ENCODE assay signal across 10 cellular contexts in the genomic region with DNA sequence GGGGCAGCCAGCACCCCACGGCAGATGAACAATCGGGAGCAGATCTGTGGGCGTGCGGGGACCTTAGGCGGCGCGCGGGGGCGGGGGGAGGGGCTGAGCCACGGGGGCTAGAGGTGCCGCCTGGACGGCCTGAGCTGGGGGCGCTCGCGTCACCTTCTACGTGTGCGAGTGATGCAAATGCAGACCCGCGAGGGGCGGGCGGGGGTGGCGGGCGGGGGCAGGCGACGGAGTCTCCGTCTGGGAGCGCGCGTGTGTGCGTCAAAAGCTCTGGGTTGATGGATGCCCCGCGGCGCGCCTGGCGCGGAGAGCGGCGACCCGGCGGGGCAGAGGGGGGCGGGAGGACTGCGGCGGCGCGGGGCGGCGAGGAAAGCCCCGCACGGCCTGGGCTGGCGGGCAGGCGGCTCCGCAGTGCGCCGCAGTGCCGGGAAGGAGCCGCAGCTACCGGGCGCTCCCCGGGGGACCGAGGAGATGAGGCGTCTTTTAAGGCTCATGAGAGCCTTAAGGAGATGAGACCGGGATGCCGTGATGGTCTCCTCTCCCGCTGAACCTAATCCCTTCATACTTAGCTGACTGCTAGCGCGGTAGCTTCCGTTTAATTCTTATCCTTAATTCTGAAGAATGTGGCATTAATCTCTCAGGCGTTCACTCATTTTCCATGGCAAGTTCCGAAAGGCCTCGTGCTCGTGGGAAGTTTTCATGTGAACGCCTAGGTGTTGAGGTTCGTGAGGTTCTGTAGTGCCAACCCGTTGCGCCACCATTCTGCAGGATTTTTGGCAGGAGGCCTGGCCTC. TPM values are rescaled to one million over a fixed set of nuclear protein-coding genes. Genes with fewer than 3 reads are reported as not detected.
DNase-seq lines count a peak whose midpoint lies in the region; ATAC-seq and TF ChIP-seq lines count a peak whose summit lies in the region.
"Had no signal": no experiment of that assay in that cellular context is flagged by ENCODE, and none has a peak within 500 bp of the region (broad histone marks: within the 10 kb centered on the region; RNA-seq: fewer than 3 reads in every experiment).

No MANE protein-coding gene starts in this region.

- no peak overlapping the region for H2AFZ ChIP-seq in smooth muscle cell (ENCODE audit: low read depth)

- DNase-seq in NCI-H2227 (lab: John Stamatoyannopoulos, UW; ENCODE audit: unreplicated experiment): peak; percentile 27
- DNase-seq in NCI-H2227 treated with DMSO at 0.1 percent for 48 hours (lab: John Stamatoyannopoulos, UW): no peak
- DNase-seq in T-helper 17 cell: no peak
- no peak for DNase-seq in effector memory CD8-positive, alpha-beta T cell
- DNase-seq in smooth muscle cell (lab: John Stamatoyannopoulos, UW; ENCODE audit: unreplicated experiment): no peak
- DNase-seq in right lobe of liver: no peak
- no peak for DNase-seq in RWPE1 (ENCODE audit: low spot score)
- DNase-seq in substantia nigra (lab: John Stamatoyannopoulos, UW): no peak
- DNase-seq: heart left ventricle had no signal

- H3K79me2 ChIP-seq in smooth muscle cell (ENCODE audit: low read depth): no peaks in the 10 kb centered on the region

- no peaks in the 10 kb centered on the region for H3F3A ChIP-seq in smooth muscle cell (ENCODE audit: low read depth)

- no peak for TF ChIP-seq POLR2A in right lobe of liver (IDR thresholded peaks at IDR 0.05)

- H3K27me3 Mint-ChIP-seq in T-helper 17 cell: peaks cover 77% of the 10 kb centered on the region
- peaks cover 81 to 92% of the 10 kb centered on the region in 2 donors for H3K27me3 Mint-ChIP-seq in effector memory CD8-positive, alpha-beta T cell

- H3K36me3 Mint-ChIP-seq in T-helper 17 cell (ENCODE audit: low read depth): no peaks in the 10 kb centered on the region
- peaks cover 4% of the 10 kb centered on the region for H3K36me3 Mint-ChIP-seq in effector memory CD8-positive, alpha-beta T cell (ENCODE audit: insufficient read depth)

- no peak overlapping the region for H3K27ac Mint-ChIP-seq in T-helper 17 cell
- H3K27ac Mint-ChIP-seq in effector memory CD8-positive, alpha-beta T cell: no peak overlapping the region

- CTCF ChIA-PET in RWPE1 (lab: Yijun Ruan, JAX): interaction anchor here (0.7 to 1.1 kb wide), 2 partner anchors 23 to 91 kb away, joined by 3 to 4 read pairs; no protein-coding TSS in a partner anchor

- POLR2A ChIA-PET in RWPE1 (lab: Yijun Ruan, JAX; ENCODE audit: low non-redundant PET): no interaction called here

- H4K20me1 ChIP-seq in smooth muscle cell (ENCODE audit: low read depth): no peaks in the 10 kb centered on the region

- ATAC-seq in T-helper 17 cell: peak; percentile 64
- peak; percentile 48 for ATAC-seq in effector memory CD8-positive, alpha-beta T cell (replicated peaks)
- ATAC-seq in right lobe of liver: no peak
- ATAC-seq: heart left ventricle had no signal

- no peaks in the 10 kb centered on the region for H3K9me3 ChIP-seq in T-helper 17 cell (ENCODE audit: control insufficient read depth, low read length, poor library complexity, severe bottlenecking)
- H3K9me3 ChIP-seq in smooth muscle cell (replicated peaks; ENCODE audit: low read depth): no peaks in the 10 kb centered on the region
- H3K9me3 ChIP-seq in right lobe of liver: no peaks in the 10 kb centered on the region
- H3K9me3 ChIP-seq: heart left ventricle had no signal

- peak overlapping the region; percentile 91 for H3K4me3 Mint-ChIP-seq in T-helper 17 cell
- H3K4me3 Mint-ChIP-seq in effector memory CD8-positive, alpha-beta T cell: peak overlapping the region; percentile 78 to 80

- H3K27ac ChIP-seq in smooth muscle cell (ENCODE audit: low read depth): no peak overlapping the region
- no peak overlapping the region for H3K27ac ChIP-seq in right lobe of liver
- no peak overlapping the region for H3K27ac ChIP-seq in RWPE1
- H3K27ac ChIP-seq in substantia nigra (ENCODE audit: low read depth, low read length, poor library complexity, severe bottlenecking): no peak overlapping the region
- H3K27ac ChIP-seq: heart left ventricle had no signal

- peak overlapping the region; percentile 37 for H3K4me3 ChIP-seq in smooth muscle cell
- no peak overlapping the region for H3K4me3 ChIP-seq in right lobe of liver

- H3K4me2 ChIP-seq in smooth muscle cell: peak overlapping the region; percentile 84

- H3K9ac ChIP-seq in smooth muscle cell (ENCODE audit: low read depth): no peak overlapping the region

- WGBS in smooth muscle cell (ENCODE audit: low lambda C conversion rate): 3% methylated on average over 66 of the region's 75 CpGs
- WGBS in right lobe of liver (ENCODE audit: insufficient coverage, low coverage, low lambda C conversion rate, missing lambda C conversion rate): 11% methylated on average over 15 of the region's 75 CpGs

- H3K36me3 ChIP-seq in smooth muscle cell (ENCODE audit: low read depth) (no peaks in the 10 kb centered on the region), right lobe of liver (no peaks in the 10 kb centered on the region)
- H3K36me3 ChIP-seq: heart left ventricle had no signal

- H3K27me3 ChIP-seq in smooth muscle cell (ENCODE audit: low read depth): peaks cover 85% of the 10 kb centered on the region
- H3K27me3 ChIP-seq in right lobe of liver: peaks cover 6 to 11% of the 10 kb centered on the region in 2 donors

- H3K4me1 Mint-ChIP-seq in T-helper 17 cell: peaks cover 12% of the 10 kb centered on the region
- peaks cover 29% of the 10 kb centered on the region in 2 donors for H3K4me1 Mint-ChIP-seq in effector memory CD8-positive, alpha-beta T cell (ENCODE audit: low read depth in 2 of 2)

- peaks cover 19% of the 10 kb centered on the region for H3K4me1 ChIP-seq in smooth muscle cell (ENCODE audit: low read depth)
- H3K4me1 ChIP-seq in right lobe of liver: peaks cover 0 to 15% (median 0%) of the 10 kb centered on the region in 4 donors

- H3K9me3 Mint-ChIP-seq in effector memory CD8-positive, alpha-beta T cell: peaks cover 0 to 2% of the 10 kb centered on the region in 2 donors

- intact Hi-C loops in right lobe of liver (cut with DNase I): no loop called here

- TF ChIP-seq CTCF in smooth muscle cell (IDR thresholded peaks at IDR 0.05; ENCODE audit: borderline replicate concordance, insufficient read depth, poor library complexity, severe bottlenecking) (no peak), right lobe of liver (IDR thresholded peaks at IDR 0.05) (no peak), RWPE1 (conservative IDR thresholded peaks at IDR 0.05; ENCODE audit: low read depth) (no peak)

RNA-seq across cellular contexts. Expression of a gene that starts 1.5 kb away (rescaled TPM):
- under 1 TPM; 0.02 to 0.18 TPM for total RNA-seq in T-helper 17 cell
- total RNA-seq in smooth muscle cell: 0.13 TPM in 1 of 2 replicates, not detected in the other
- 0.02 TPM in 1 of 2 replicates, not detected in the other for polyA plus RNA-seq in smooth muscle cell
- total RNA-seq in right lobe of liver: under 1 TPM in 4 of 6 experiments, not detected in 2; under 0.01 to 0.05 (median 0.01) TPM
- total RNA-seq: NCI-H460 had no signal

Comparison
In these comparisons a context has a peak if more than half of its experiments do, and no peak if none do; other contexts are left out.
1. ATAC-seq: peak in T-helper 17 cell (single experiment) and effector memory CD8-positive, alpha-beta T cell (single experiment); none in right lobe of liver (0 of 4).